Comparison of ENCODE assay signal across 31 cellular contexts in the genomic region with DNA sequence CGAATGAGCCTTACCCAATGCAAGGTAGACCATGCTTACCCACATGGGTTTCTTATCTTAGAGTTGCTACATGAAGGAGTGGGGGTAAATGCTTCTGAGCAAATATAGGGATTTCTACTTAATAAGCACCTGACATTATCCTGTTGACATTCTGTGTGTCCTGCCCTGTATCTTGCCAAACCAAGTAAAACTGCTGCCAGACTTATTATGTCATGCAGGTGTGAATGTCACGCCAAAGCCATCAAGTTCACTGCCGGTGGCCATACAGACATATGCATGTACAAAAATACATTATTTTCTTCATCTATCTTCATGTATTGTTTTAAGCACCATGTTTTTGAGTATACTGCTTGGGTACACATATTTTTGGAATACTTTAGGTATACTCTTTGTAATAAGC.
"Had no signal": no experiment of that assay in that cellular context is flagged by ENCODE, and none has a peak within 500 bp of the region (broad histone marks: within the 10 kb centered on the region; RNA-seq: fewer than 3 reads in every experiment).

No MANE protein-coding gene starts in this region.

- H3K27ac Mint-ChIP-seq: effector memory CD8-positive, alpha-beta T cell; immature natural killer cell; memory B cell; naive B cell; natural killer cell treated with Interleukin-12 subunit alpha and Interleukin-12 subunit beta and Interleukin-15 and Interleukin-18, amount 100 ng/mL, for 72 hours; neural progenitor cell; stimulated activated naive CD8-positive, alpha-beta T cell treated with anti-CD3 and anti-CD28 coated beads, Interleukin-15, amount 100 ng/mL, for 72 hours had no signal

- H2AFZ ChIP-seq: neural progenitor cell, parathyroid adenoma had no signal

- DNase-seq: effector memory CD8-positive, alpha-beta T cell; hypothalamus; immature natural killer cell; islet precursor cell; kidney glomerular epithelial cell; left colon; left ventricle myocardium superior; lower lobe of right lung; mucosa of descending colon; naive B cell; stimulated activated CD4-positive, alpha-beta T cell treated with anti-CD3 and anti-CD28 coated beads, Interleukin-12 subunit alpha, Interleukin-12 subunit beta, amount 100 ng/mL, for 4 hours; stimulated activated CD4-positive, alpha-beta T cell treated with anti-CD3 and anti-CD28 coated beads, Interleukin-1b, Interleukin-23, amount 100 ng/mL, for 48 hours; stimulated activated CD4-positive, alpha-beta T cell treated with anti-CD3 and anti-CD28 coated beads, Interleukin-4, amount 100 ng/mL, for 1 hour; stimulated activated CD8-positive, alpha-beta memory T cell treated with anti-CD3 and anti-CD28 coated beads, Interleukin-4, amount 100 ng/mL, for 48 hours; stimulated activated naive CD4-positive, alpha-beta T cell; stimulated activated naive CD8-positive, alpha-beta T cell treated with anti-CD3 and anti-CD28 coated beads, Interleukin-15, amount 100 ng/mL, for 72 hours; transverse colon; upper lobe of right lung; uterus had no signal

- H3K9me3 ChIP-seq: lower lobe of right lung, mucosa of descending colon, prostate gland, right atrium auricular region, suprapubic skin, transverse colon, upper lobe of right lung, uterus had no signal

- H3K9me3 Mint-ChIP-seq: effector memory CD8-positive, alpha-beta T cell; memory B cell; naive B cell; natural killer cell treated with Interleukin-12 subunit alpha and Interleukin-12 subunit beta and Interleukin-15 and Interleukin-18, amount 100 ng/mL, for 72 hours; stimulated activated naive CD8-positive, alpha-beta T cell treated with anti-CD3 and anti-CD28 coated beads, Interleukin-15, amount 100 ng/mL, for 72 hours had no signal

- H3K4me1 ChIP-seq: lower lobe of right lung, neural progenitor cell, prostate gland, right atrium auricular region, suprapubic skin, transverse colon, upper lobe of right lung, uterus had no signal

- H3K4me2 ChIP-seq: neural progenitor cell, smooth muscle cell had no signal

- H3K27me3 Mint-ChIP-seq: effector memory CD8-positive, alpha-beta T cell; memory B cell; naive B cell; natural killer cell treated with Interleukin-12 subunit alpha and Interleukin-12 subunit beta and Interleukin-15 and Interleukin-18, amount 100 ng/mL, for 72 hours; stimulated activated naive CD8-positive, alpha-beta T cell treated with anti-CD3 and anti-CD28 coated beads, Interleukin-15, amount 100 ng/mL, for 72 hours had no signal

- H3K4me1 Mint-ChIP-seq: immature natural killer cell; memory B cell; naive B cell; stimulated activated naive CD8-positive, alpha-beta T cell treated with anti-CD3 and anti-CD28 coated beads, Interleukin-15, amount 100 ng/mL, for 72 hours had no signal

- H3K4me3 Mint-ChIP-seq: effector memory CD8-positive, alpha-beta T cell; immature natural killer cell; memory B cell; naive B cell; natural killer cell treated with Interleukin-12 subunit alpha and Interleukin-12 subunit beta and Interleukin-15 and Interleukin-18, amount 100 ng/mL, for 72 hours; neural progenitor cell; stimulated activated naive CD8-positive, alpha-beta T cell treated with anti-CD3 and anti-CD28 coated beads, Interleukin-15, amount 100 ng/mL, for 72 hours had no signal

- ATAC-seq: effector memory CD8-positive, alpha-beta T cell; left colon; left ventricle myocardium superior; lower lobe of right lung; mucosa of descending colon; natural killer cell treated with Interleukin-12 subunit alpha and Interleukin-12 subunit beta and Interleukin-15 and Interleukin-18, amount 100 ng/mL, for 72 hours; sciatic nerve; stimulated activated naive CD8-positive, alpha-beta T cell treated with anti-CD3 and anti-CD28 coated beads, Interleukin-15, amount 100 ng/mL, for 72 hours; upper lobe of right lung had no signal

- H3K27ac ChIP-seq: lower lobe of right lung, neural progenitor cell, parathyroid adenoma, prostate gland, right atrium auricular region, suprapubic skin, transverse colon, upper lobe of right lung, uterus had no signal

- H3K4me3 ChIP-seq: lower lobe of right lung, mucosa of descending colon, neural progenitor cell, prostate gland, right atrium auricular region, smooth muscle cell, suprapubic skin, transverse colon, upper lobe of right lung, uterus had no signal

- H3K36me3 Mint-ChIP-seq: immature natural killer cell; memory B cell; naive B cell; natural killer cell treated with Interleukin-12 subunit alpha and Interleukin-12 subunit beta and Interleukin-15 and Interleukin-18, amount 100 ng/mL, for 72 hours had no signal

- H3K36me3 ChIP-seq: lower lobe of right lung, neural progenitor cell, prostate gland, right atrium auricular region, suprapubic skin, transverse colon, upper lobe of right lung, uterus had no signal

- FAIRE-seq: colon, endometrium, frontal cortex had no signal

- H3K9ac ChIP-seq: neural progenitor cell, parathyroid adenoma had no signal

- H3K79me2 ChIP-seq: parathyroid adenoma had no signal

- H3K27me3 ChIP-seq: neural progenitor cell, right atrium auricular region, suprapubic skin, transverse colon, upper lobe of right lung, uterus had no signal
